ENCODE assay signal across 9 cellular contexts in genomic region chr13:91722267-91722884, GRCh38.
DNase-seq lines count a peak whose midpoint lies in the region; ATAC-seq, FAIRE-seq and TF ChIP-seq lines count a peak whose summit lies in the region.
"Had no signal": no experiment of that assay in that cellular context is flagged by ENCODE, and none has a peak within 500 bp of the region (broad histone marks: within the 10 kb centered on the region; RNA-seq: fewer than 3 reads in every experiment).

No MANE protein-coding gene starts in this region.

- H4K20me1 ChIP-seq in osteoblast (ENCODE audit: insufficient read depth, low read length), result no peaks in the 10 kb centered on the region

- ATAC-seq in Right ventricle myocardium superior (ENCODE audit: poor library complexity) (peak; percentile 60), left cardiac atrium (no peak), HG03432 (IDR thresholded peaks at IDR 0.05; ENCODE audit: unreplicated experiment) (no peak), HG02981 (IDR thresholded peaks at IDR 0.05; ENCODE audit: unreplicated experiment) (no peak)

- H3K4me3 ChIP-seq in dorsolateral prefrontal cortex (no peak overlapping the region), osteoblast (ENCODE audit: insufficient read depth, low read length) (no peak overlapping the region)

- DNase-seq in Right ventricle myocardium superior (no peak), left cardiac atrium (no peak), NCI-H345 treated with DMSO at 0.1 percent for 48 hours (lab: John Stamatoyannopoulos, UW; ENCODE audit: unreplicated experiment) (peak; percentile 14), dorsolateral prefrontal cortex (no peak), osteoblast (ENCODE audit: insufficient read length, low spot score, missing footprints) (peak; percentile 73), RCC 7860 (ENCODE audit: low spot score) (no peak)

- no peak overlapping the region for H3K27ac ChIP-seq in dorsolateral prefrontal cortex
- H3K27ac ChIP-seq in osteoblast (ENCODE audit: low read depth, low read length), result no peak overlapping the region

- no peaks in the 10 kb centered on the region for H3K79me2 ChIP-seq in osteoblast (ENCODE audit: insufficient read depth, low read length)

- intact Hi-C loops in Right ventricle myocardium superior (cut with DNase I) (loop anchor here (10.0 kb wide), 1 partner anchor 348 kb away; no protein-coding TSS in a partner anchor), left cardiac atrium (cut with DNase I) (loop anchor here (2.0 to 10.0 kb wide), 2 partner anchors 342 to 348 kb away; no protein-coding TSS in a partner anchor), dorsolateral prefrontal cortex (cut with DNase I) (loop anchor here in 1 of 2 donors (10.0 kb wide), 1 partner anchor 338 kb away; no protein-coding TSS in a partner anchor)

- TF ChIP-seq CTCF in dorsolateral prefrontal cortex (IDR thresholded peaks at IDR 0.05 in 54 of 56, conservative IDR thresholded peaks at IDR 0.05 in 2 of 56; ENCODE audit: low read depth in 1 of 56, partially characterized antibody in 56 of 56), result peak; percentile 61 to 91 (median 76)
- peak; percentile 36 for TF ChIP-seq CTCF in osteoblast (IDR thresholded peaks at IDR 0.05; ENCODE audit: extremely low read depth, low read depth, low read length)

- FAIRE-seq in RCC 7860 (lab: Jason Lieb, UNC), result no peak
- FAIRE-seq: G401.6 had no signal

- no peaks in the 10 kb centered on the region for H3K4me1 ChIP-seq in osteoblast (ENCODE audit: insufficient read depth, low read length)

- no peak overlapping the region for H3K4me2 ChIP-seq in osteoblast (ENCODE audit: insufficient read depth, low read length)

- no peaks in the 10 kb centered on the region for H3K27me3 ChIP-seq in dorsolateral prefrontal cortex
- H3K27me3 ChIP-seq in osteoblast (ENCODE audit: insufficient read depth, low read length), result no peaks in the 10 kb centered on the region

- H3K9me3 ChIP-seq in osteoblast (ENCODE audit: low read depth, low read length), result peaks cover 2% of the 10 kb centered on the region

- H3K36me3 ChIP-seq in osteoblast (ENCODE audit: insufficient read depth, low read length), result no peaks in the 10 kb centered on the region

- no peak overlapping the region for H2AFZ ChIP-seq in osteoblast (ENCODE audit: low read length)

Comparison
In these comparisons a context has a peak if more than half of its experiments do, and no peak if none do; other contexts are left out.
1. DNase-seq: peak in NCI-H345 treated with DMSO at 0.1 percent for 48 hours (single experiment) and osteoblast (single experiment); none in Right ventricle myocardium superior (single experiment), left cardiac atrium (single experiment), dorsolateral prefrontal cortex (0 of 10) and RCC 7860 (single experiment).